21 cellular contexts compared by ENCODE assay signal in genomic region chr6:38144365-38144764, GRCh38.
"Had no signal": no experiment of that assay in that cellular context is flagged by ENCODE, and none has a peak within 500 bp of the region (broad histone marks: within the 10 kb centered on the region; RNA-seq: fewer than 3 reads in every experiment).

No MANE protein-coding gene starts in this region.

- H3K27ac ChIP-seq: brain microvascular endothelial cell, esophagus squamous epithelium, right lobe of liver had no signal

- H3K4me1 Mint-ChIP-seq: activated CD4-positive, alpha-beta T cell treated with anti-CD3 and anti-CD28 coated beads, Interleukin-2, amount 10 ng/mL, durations not matched to agents 7 days and 5 days had no signal

- ATAC-seq: activated T-cell treated with anti-CD3 and anti-CD28 coated beads, Interleukin-2, amount 50 U/mL, for 4 hours; activated T-helper 17 cell treated with anti-CD3 and anti-CD28 coated beads, Interleukin-2, amount 50 U/mL, for 72 hours; left cardiac atrium; left ventricle myocardium superior; mucosa of descending colon; natural killer cell treated with Interleukin-12 subunit alpha and Interleukin-12 subunit beta and Interleukin-15 and Interleukin-18, amount 100 ng/mL, for 72 hours; right lobe of liver; stimulated activated naive CD8-positive, alpha-beta T cell treated with anti-CD3 and anti-CD28 coated beads, Interleukin-15, Interleukin-2, amounts not matched to agents 100 U/mL and 50 U/mL, for 24 hours; T-helper 17 cell had no signal

- H3K36me3 ChIP-seq: brain microvascular endothelial cell, right lobe of liver had no signal

- H3K27me3 ChIP-seq: brain microvascular endothelial cell, esophagus squamous epithelium, right lobe of liver had no signal

- H3K9me3 Mint-ChIP-seq: activated CD4-positive, alpha-beta memory T cell treated with anti-CD3 and anti-CD28 coated beads, Interleukin-2, amount 10 ng/mL, durations not matched to agents 7 days and 5 days; activated CD4-positive, alpha-beta T cell treated with anti-CD3 and anti-CD28 coated beads, Interleukin-2, amount 10 ng/mL, durations not matched to agents 7 days and 5 days; activated T-cell treated with anti-CD3 and anti-CD28 coated beads, Interleukin-2, amount 50 U/mL, for 4 hours; activated T-helper 17 cell treated with anti-CD3 and anti-CD28 coated beads, Interleukin-2, amount 50 U/mL, for 72 hours; dendritic cell treated with granulocyte-macrophage colony-stimulating factor and Interleukin-4, amounts not matched to agents 40 ng/mL and 50 ng/mL, for 4 days; natural killer cell treated with Interleukin-12 subunit alpha and Interleukin-12 subunit beta and Interleukin-15 and Interleukin-18, amount 100 ng/mL, for 72 hours; type B pancreatic cell had no signal

- H3K27me3 Mint-ChIP-seq: activated CD4-positive, alpha-beta memory T cell treated with anti-CD3 and anti-CD28 coated beads, Interleukin-2, amount 10 ng/mL, durations not matched to agents 7 days and 5 days; activated CD4-positive, alpha-beta T cell treated with anti-CD3 and anti-CD28 coated beads, Interleukin-2, amount 10 ng/mL, durations not matched to agents 7 days and 5 days; activated T-helper 17 cell treated with anti-CD3 and anti-CD28 coated beads, Interleukin-2, amount 50 U/mL, for 72 hours; dendritic cell treated with granulocyte-macrophage colony-stimulating factor and Interleukin-4, amounts not matched to agents 40 ng/mL and 50 ng/mL, for 4 days; natural killer cell treated with Interleukin-12 subunit alpha and Interleukin-12 subunit beta and Interleukin-15 and Interleukin-18, amount 100 ng/mL, for 72 hours; T-helper 17 cell; type B pancreatic cell had no signal

- H3K4me3 Mint-ChIP-seq: activated CD4-positive, alpha-beta memory T cell treated with anti-CD3 and anti-CD28 coated beads, Interleukin-2, amount 10 ng/mL, durations not matched to agents 7 days and 5 days; activated CD4-positive, alpha-beta T cell treated with anti-CD3 and anti-CD28 coated beads, Interleukin-2, amount 10 ng/mL, durations not matched to agents 7 days and 5 days; activated T-cell treated with anti-CD3 and anti-CD28 coated beads, Interleukin-2, amount 50 U/mL, for 4 hours; activated T-helper 17 cell treated with anti-CD3 and anti-CD28 coated beads, Interleukin-2, amount 50 U/mL, for 72 hours; dendritic cell treated with granulocyte-macrophage colony-stimulating factor and Interleukin-4, amounts not matched to agents 40 ng/mL and 50 ng/mL, for 4 days; natural killer cell treated with Interleukin-12 subunit alpha and Interleukin-12 subunit beta and Interleukin-15 and Interleukin-18, amount 100 ng/mL, for 72 hours; T-helper 17 cell; type B pancreatic cell had no signal

- H3K27ac Mint-ChIP-seq: activated CD4-positive, alpha-beta memory T cell treated with anti-CD3 and anti-CD28 coated beads, Interleukin-2, amount 10 ng/mL, durations not matched to agents 7 days and 5 days; activated CD4-positive, alpha-beta T cell treated with anti-CD3 and anti-CD28 coated beads, Interleukin-2, amount 10 ng/mL, durations not matched to agents 7 days and 5 days; dendritic cell treated with granulocyte-macrophage colony-stimulating factor and Interleukin-4, amounts not matched to agents 40 ng/mL and 50 ng/mL, for 4 days; natural killer cell treated with Interleukin-12 subunit alpha and Interleukin-12 subunit beta and Interleukin-15 and Interleukin-18, amount 100 ng/mL, for 72 hours; T-helper 17 cell had no signal

- H3K36me3 Mint-ChIP-seq: natural killer cell treated with Interleukin-12 subunit alpha and Interleukin-12 subunit beta and Interleukin-15 and Interleukin-18, amount 100 ng/mL, for 72 hours had no signal

- H3K9me3 ChIP-seq: esophagus squamous epithelium, mucosa of descending colon, right lobe of liver had no signal

- DNase-seq: activated CD4-positive, alpha-beta memory T cell treated with anti-CD3 and anti-CD28 coated beads, Interleukin-2, amount 10 ng/mL, durations not matched to agents 7 days and 5 days; activated CD4-positive, alpha-beta T cell treated with anti-CD3 and anti-CD28 coated beads for 1 hour; activated CD4-positive, alpha-beta T cell treated with anti-CD3 and anti-CD28 coated beads, Interleukin-2, amount 10 ng/mL, durations not matched to agents 7 days and 5 days; activated gamma-delta T cell treated with Interleukin-2 at 50 U/mL for 16 hours; activated naive CD4-positive, alpha-beta T cell treated with anti-CD3 and anti-CD28 coated beads, Interleukin-2, amount 50 U/mL, for 16 hours; activated T-cell treated with anti-CD3 and anti-CD28 coated beads, Interleukin-2, amount 50 U/mL, for 4 hours; amniotic stem cell; brain microvascular endothelial cell; esophagus squamous epithelium; left cardiac atrium; left ventricle myocardium superior; mucosa of descending colon; right lobe of liver; stimulated activated CD4-positive, alpha-beta T cell treated with anti-CD3 and anti-CD28 coated beads, Interleukin-2, amount 100 ng/mL, for 48 hours; stimulated activated naive CD8-positive, alpha-beta T cell treated with anti-CD3 and anti-CD28 coated beads, Interleukin-15, Interleukin-2, amounts not matched to agents 100 U/mL and 50 U/mL, for 24 hours; T-helper 17 cell; T1000 had no signal

- H3K4me3 ChIP-seq: esophagus squamous epithelium, mucosa of descending colon, right lobe of liver had no signal
